In the genomic region with DNA sequence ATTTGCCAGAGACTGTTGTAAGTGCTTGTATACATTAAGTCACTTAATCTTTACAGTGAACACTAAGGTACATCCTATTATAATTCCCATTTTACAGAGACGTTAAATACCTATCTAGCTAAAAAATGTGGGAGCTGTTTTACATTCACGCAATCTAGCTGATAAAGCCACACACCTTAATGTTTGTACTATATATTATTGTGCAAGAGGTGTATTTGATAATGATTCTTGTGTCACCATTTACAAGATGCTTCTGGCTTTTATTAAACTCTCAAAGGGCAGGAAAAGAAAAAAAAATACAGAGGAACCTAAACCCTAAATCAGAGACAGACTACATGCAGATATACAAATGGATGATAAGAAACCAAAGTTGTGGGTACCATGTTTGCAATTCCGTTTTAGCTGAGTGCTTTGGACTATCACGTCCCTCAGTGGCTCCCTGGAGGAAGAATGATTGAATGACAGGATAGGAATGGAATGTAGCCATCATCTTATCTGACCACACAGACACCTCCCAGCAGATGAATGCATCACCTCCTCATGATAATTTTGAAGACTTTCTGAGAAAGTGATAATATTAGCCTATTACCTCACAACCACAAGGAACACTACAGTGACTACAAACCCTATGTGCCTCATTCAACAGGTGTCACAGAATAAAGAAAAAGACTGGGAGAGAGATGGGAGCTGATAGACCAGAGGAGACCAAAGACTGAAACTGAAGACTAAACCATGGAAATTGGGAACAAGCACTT, we compare ENCODE assay signal across 7 cellular contexts.
DNase-seq lines count a peak whose midpoint lies in the region; ATAC-seq and TF ChIP-seq lines count a peak whose summit lies in the region.

No MANE protein-coding gene starts in this region.

- H3K27ac Mint-ChIP-seq in T-helper 17 cell: peak overlapping the region; percentile 93

- 58% methylated on average over 4 of the region's 4 CpGs for WGBS in smooth muscle cell (ENCODE audit: low lambda C conversion rate)

- H3K4me1 ChIP-seq in right atrium auricular region (peaks cover 0 to 22% of the 10 kb centered on the region in 2 donors), smooth muscle cell (ENCODE audit: low read depth) (peaks cover 13% of the 10 kb centered on the region)

- H3K4me1 Mint-ChIP-seq in T-helper 17 cell: peaks cover 16% of the 10 kb centered on the region

- no peaks in the 10 kb centered on the region for H4K20me1 ChIP-seq in smooth muscle cell (ENCODE audit: low read depth)

- H3K4me3 Mint-ChIP-seq in T-helper 17 cell: peak overlapping the region; percentile 84

- H3K9me3 ChIP-seq in T-helper 17 cell (ENCODE audit: control insufficient read depth, low read length, poor library complexity, severe bottlenecking) (no peaks in the 10 kb centered on the region), right atrium auricular region (no peaks in the 10 kb centered on the region), smooth muscle cell (replicated peaks; ENCODE audit: low read depth) (no peaks in the 10 kb centered on the region)

- H3K4me2 ChIP-seq in smooth muscle cell: peak overlapping the region; percentile 83

- peaks cover 3% of the 10 kb centered on the region for H3K36me3 Mint-ChIP-seq in T-helper 17 cell (ENCODE audit: low read depth)

- peak overlapping the region; percentile 88 to 94 for H3K27ac ChIP-seq in right atrium auricular region
- H3K27ac ChIP-seq in smooth muscle cell (ENCODE audit: low read depth): no peak overlapping the region

- H3K9ac ChIP-seq in smooth muscle cell (ENCODE audit: low read depth): no peak overlapping the region

- H3K4me3 ChIP-seq in right atrium auricular region (peak overlapping the region; percentile 56 to 57), smooth muscle cell (peak overlapping the region; percentile 57)

- H3K36me3 ChIP-seq in right atrium auricular region (no peaks in the 10 kb centered on the region), smooth muscle cell (ENCODE audit: low read depth) (no peaks in the 10 kb centered on the region)

- H3F3A ChIP-seq in smooth muscle cell (ENCODE audit: low read depth): peaks cover 7% of the 10 kb centered on the region

- peak overlapping the region; percentile 88 for H2AFZ ChIP-seq in smooth muscle cell (ENCODE audit: low read depth)

- ATAC-seq in T-helper 17 cell: no peak

- H3K27me3 Mint-ChIP-seq in T-helper 17 cell: peaks cover 13% of the 10 kb centered on the region

- H3K79me2 ChIP-seq in smooth muscle cell (ENCODE audit: low read depth): no peaks in the 10 kb centered on the region

- TF ChIP-seq CTCF in right atrium auricular region (IDR thresholded peaks at IDR 0.05) (no peak), smooth muscle cell (IDR thresholded peaks at IDR 0.05; ENCODE audit: borderline replicate concordance, insufficient read depth, poor library complexity, severe bottlenecking) (no peak)

- DNase-seq in HT-29 (ENCODE audit: low spot score): peak; percentile 71
- no peak for DNase-seq in T-helper 17 cell
- DNase-seq in right atrium auricular region (ENCODE audit: low spot score): no peak
- no peak for DNase-seq in smooth muscle cell (lab: John Stamatoyannopoulos, UW; ENCODE audit: unreplicated experiment)
- no peak for DNase-seq in foreskin melanocyte
- DNase-seq in NCI-H2227 treated with DMSO at 0.1 percent for 48 hours (lab: John Stamatoyannopoulos, UW): no peak
- DNase-seq in SKM-1 treated with dmso at 0.1 percent for 144 hours (lab: John Stamatoyannopoulos, UW; ENCODE audit: unreplicated experiment): no peak

- no peaks in the 10 kb centered on the region for H3K27me3 ChIP-seq in right atrium auricular region
- no peaks in the 10 kb centered on the region for H3K27me3 ChIP-seq in smooth muscle cell (ENCODE audit: low read depth)
